Comparison of ENCODE assay signal across 1 cellular context in the genomic region with DNA sequence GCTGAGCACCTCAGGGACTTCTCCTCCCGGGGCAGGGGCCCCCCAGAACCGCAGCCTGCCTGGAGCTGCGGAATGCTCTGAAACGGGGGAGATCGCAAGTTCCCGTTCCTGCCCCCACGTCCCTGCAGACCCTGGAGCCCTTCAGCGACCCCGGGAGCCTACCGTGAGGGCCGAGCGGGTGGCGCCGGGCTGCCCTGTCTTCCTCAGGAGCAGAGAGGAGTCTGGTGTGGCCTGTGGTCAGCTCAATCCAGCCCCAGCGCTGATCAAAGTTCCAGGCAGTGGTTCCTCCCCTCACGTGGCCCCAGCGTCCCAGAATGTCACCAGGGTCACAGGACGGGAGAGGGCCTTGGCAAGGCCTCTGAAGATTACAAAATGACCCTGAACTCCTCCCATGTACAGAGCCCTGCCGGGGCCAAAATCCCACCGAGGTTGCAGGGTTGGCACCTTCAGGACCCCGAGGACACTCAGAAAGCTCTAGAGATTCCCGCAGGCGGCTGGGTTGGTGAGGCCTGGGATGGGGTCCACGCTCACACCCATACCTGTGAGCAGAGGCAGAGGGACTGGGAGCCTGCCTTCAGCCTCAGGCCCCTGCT.
TF ChIP-seq lines count a peak whose summit lies in the region.

A gene with protein sequence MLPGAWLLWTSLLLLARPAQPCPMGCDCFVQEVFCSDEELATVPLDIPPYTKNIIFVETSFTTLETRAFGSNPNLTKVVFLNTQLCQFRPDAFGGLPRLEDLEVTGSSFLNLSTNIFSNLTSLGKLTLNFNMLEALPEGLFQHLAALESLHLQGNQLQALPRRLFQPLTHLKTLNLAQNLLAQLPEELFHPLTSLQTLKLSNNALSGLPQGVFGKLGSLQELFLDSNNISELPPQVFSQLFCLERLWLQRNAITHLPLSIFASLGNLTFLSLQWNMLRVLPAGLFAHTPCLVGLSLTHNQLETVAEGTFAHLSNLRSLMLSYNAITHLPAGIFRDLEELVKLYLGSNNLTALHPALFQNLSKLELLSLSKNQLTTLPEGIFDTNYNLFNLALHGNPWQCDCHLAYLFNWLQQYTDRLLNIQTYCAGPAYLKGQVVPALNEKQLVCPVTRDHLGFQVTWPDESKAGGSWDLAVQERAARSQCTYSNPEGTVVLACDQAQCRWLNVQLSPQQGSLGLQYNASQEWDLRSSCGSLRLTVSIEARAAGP (minus strand): TSS at position 249 of the 593 bp plus-strand sequence. CDS start 8,626 bp downstream, outside the sequence.

TF ChIP-seq in HepG2, 621 proteins besides CTCF, POLR2A, EP300 and RAD21 (continued from another document and continues in another):
- peak; percentile 55 for TF ChIP-seq XRCC5 (optimal IDR thresholded peaks at IDR 0.05; ENCODE audit: low read length)
- peak; percentile 43; the same call in 1 of the 2 replicates for TF ChIP-seq TARDBP (CRISPR knock-in tag; IDR thresholded peaks at IDR 0.05)
- TF ChIP-seq HINFP (CRISPR knock-in tag; IDR thresholded peaks at IDR 0.05; ENCODE audit: low read depth): peak; percentile 68; the same call in 1 of the 2 replicates
- no peak for TF ChIP-seq ELK4 (CRISPR knock-in tag; IDR thresholded peaks at IDR 0.05; ENCODE audit: borderline replicate concordance)
- peak; percentile 74; the same call in 1 of the 2 replicates for TF ChIP-seq ZNF547 (CRISPR knock-in tag; IDR thresholded peaks at IDR 0.05)
- TF ChIP-seq, protein P1, sequence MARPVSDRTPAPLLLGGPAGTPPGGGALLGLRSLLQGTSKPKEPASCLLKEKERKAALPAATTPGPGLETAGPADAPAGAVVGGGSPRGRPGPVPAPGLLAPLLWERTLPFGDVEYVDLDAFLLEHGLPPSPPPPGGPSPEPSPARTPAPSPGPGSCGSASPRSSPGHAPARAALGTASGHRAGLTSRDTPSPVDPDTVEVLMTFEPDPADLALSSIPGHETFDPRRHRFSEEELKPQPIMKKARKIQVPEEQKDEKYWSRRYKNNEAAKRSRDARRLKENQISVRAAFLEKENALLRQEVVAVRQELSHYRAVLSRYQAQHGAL (CRISPR knock-in tag; IDR thresholded peaks at IDR 0.05; ENCODE audit: not compliant biosample characterization): peak; percentile 34
- TF ChIP-seq ZBTB49 (CRISPR knock-in tag; IDR thresholded peaks at IDR 0.05; ENCODE audit: borderline replicate concordance): no peak
- peak; percentile 61; the same call in 1 of the 2 replicates for TF ChIP-seq ZNF609 (CRISPR knock-in tag; IDR thresholded peaks at IDR 0.05; ENCODE audit: borderline replicate concordance)
- TF ChIP-seq PRDM10 (CRISPR knock-in tag; IDR thresholded peaks at IDR 0.05; ENCODE audit: low read depth): peak; percentile 90
- peak; percentile 34; the same call in 1 of the 2 replicates for TF ChIP-seq CBX5 (CRISPR knock-in tag; IDR thresholded peaks at IDR 0.05; ENCODE audit: borderline replicate concordance)
- TF ChIP-seq, protein P2, sequence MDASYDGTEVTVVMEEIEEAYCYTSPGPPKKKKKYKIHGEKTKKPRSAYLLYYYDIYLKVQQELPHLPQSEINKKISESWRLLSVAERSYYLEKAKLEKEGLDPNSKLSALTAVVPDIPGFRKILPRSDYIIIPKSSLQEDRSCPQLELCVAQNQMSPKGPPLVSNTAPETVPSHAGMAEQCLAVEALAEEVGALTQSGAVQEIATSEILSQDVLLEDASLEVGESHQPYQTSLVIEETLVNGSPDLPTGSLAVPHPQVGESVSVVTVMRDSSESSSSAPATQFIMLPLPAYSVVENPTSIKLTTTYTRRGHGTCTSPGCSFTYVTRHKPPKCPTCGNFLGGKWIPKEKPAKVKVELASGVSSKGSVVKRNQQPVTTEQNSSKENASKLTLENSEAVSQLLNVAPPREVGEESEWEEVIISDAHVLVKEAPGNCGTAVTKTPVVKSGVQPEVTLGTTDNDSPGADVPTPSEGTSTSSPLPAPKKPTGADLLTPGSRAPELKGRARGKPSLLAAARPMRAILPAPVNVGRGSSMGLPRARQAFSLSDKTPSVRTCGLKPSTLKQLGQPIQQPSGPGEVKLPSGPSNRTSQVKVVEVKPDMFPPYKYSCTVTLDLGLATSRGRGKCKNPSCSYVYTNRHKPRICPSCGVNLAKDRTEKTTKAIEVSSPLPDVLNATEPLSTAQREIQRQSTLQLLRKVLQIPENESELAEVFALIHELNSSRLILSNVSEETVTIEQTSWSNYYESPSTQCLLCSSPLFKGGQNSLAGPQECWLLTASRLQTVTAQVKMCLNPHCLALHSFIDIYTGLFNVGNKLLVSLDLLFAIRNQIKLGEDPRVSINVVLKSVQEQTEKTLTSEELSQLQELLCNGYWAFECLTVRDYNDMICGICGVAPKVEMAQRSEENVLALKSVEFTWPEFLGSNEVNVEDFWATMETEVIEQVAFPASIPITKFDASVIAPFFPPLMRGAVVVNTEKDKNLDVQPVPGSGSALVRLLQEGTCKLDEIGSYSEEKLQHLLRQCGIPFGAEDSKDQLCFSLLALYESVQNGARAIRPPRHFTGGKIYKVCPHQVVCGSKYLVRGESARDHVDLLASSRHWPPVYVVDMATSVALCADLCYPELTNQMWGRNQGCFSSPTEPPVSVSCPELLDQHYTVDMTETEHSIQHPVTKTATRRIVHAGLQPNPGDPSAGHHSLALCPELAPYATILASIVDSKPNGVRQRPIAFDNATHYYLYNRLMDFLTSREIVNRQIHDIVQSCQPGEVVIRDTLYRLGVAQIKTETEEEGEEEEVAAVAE (CRISPR knock-in tag; IDR thresholded peaks at IDR 0.05; ENCODE audit: borderline replicate concordance): peak; percentile 45; the same call in 1 of the 2 replicates
- TF ChIP-seq EZH2 (conservative IDR thresholded peaks at IDR 0.05; ENCODE audit: low read depth, low read length): no peak
- TF ChIP-seq ZNF337 (CRISPR knock-in tag; IDR thresholded peaks at IDR 0.05; ENCODE audit: borderline replicate concordance, low read depth): 0 out of 2 replicates have a peak, but pooled peaks have one; percentile 68
- TF ChIP-seq SCMH1 (CRISPR knock-in tag; IDR thresholded peaks at IDR 0.05; ENCODE audit: borderline replicate concordance): no peak
- no peak for TF ChIP-seq ZNF383 (CRISPR knock-in tag; IDR thresholded peaks at IDR 0.05; ENCODE audit: borderline replicate concordance)
- no peak for TF ChIP-seq ZXDC (CRISPR knock-in tag; IDR thresholded peaks at IDR 0.05)
- peak; percentile 57 for TF ChIP-seq AGO1 (IDR thresholded peaks at IDR 0.05; ENCODE audit: low read depth, low read length, poor library complexity, severe bottlenecking)
- TF ChIP-seq RARG (CRISPR knock-in tag; IDR thresholded peaks at IDR 0.05; ENCODE audit: low read depth): no peak
- no peak for TF ChIP-seq PCBP2 (optimal IDR thresholded peaks at IDR 0.05; ENCODE audit: low read depth, low read length, poor library complexity, severe bottlenecking)
